24 cellular contexts compared by ENCODE assay signal in the genomic region with DNA sequence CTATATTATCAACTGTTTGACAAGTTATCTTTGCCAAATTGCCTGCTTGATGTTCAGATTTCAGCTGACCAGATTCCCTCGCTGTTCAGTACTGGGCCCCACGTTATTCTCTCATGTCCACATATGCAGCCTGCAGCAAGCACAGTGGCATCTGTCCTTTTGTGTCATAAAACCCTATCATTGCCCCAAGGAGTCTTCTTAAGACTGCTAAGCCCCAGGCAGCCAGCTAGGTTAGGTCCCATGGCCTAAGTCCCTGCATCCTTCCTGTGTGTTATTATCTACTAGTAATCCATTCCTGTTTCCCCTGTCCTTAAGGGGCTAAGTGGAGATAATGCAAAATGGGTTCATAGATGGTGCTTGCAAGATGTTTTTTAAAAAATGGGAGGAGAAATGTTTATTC. TPM values are rescaled to one million over a fixed set of nuclear protein-coding genes. Genes with fewer than 3 reads are reported as not detected.
DNase-seq lines count a peak whose midpoint lies in the region; ATAC-seq and TF ChIP-seq lines count a peak whose summit lies in the region.
"Had no signal": no experiment of that assay in that cellular context is flagged by ENCODE, and none has a peak within 500 bp of the region (broad histone marks: within the 10 kb centered on the region; RNA-seq: fewer than 3 reads in every experiment).

No MANE protein-coding gene starts in this region.

- no peaks in the 10 kb centered on the region for H3K9me3 ChIP-seq in psoas muscle
- H3K9me3 ChIP-seq: A549, BE2C, HAP-1 had no signal

- WGBS in psoas muscle, 3 donors = 85 to 87% (median 86%) methylated on average over 2 of the region's 2 CpGs

- H3K36me3 ChIP-seq in psoas muscle (ENCODE audit: insufficient read depth in 1 of 2, low read depth in 1 of 2) = peaks cover 5 to 72% of the 10 kb centered on the region in 2 donors
- peaks cover 4% of the 10 kb centered on the region for H3K36me3 ChIP-seq in H7 (replicated peaks; ENCODE audit: control insufficient read depth, insufficient read depth, low read length)

- no peaks in the 10 kb centered on the region for H3K9me3 Mint-ChIP-seq in glutamatergic neuron (ENCODE audit: unreplicated experiment)
- H3K9me3 Mint-ChIP-seq: CD4-positive, alpha-beta memory T cell; GM23338; HFFc6 had no signal

- TF ChIP-seq CTCF in glutamatergic neuron (IDR thresholded peaks at IDR 0.05; ENCODE audit: partially characterized antibody, unreplicated experiment) = no peak
- no peak for TF ChIP-seq CTCF in psoas muscle (IDR thresholded peaks at IDR 0.05)

- peak overlapping the region; percentile 71 for H3K27ac Mint-ChIP-seq in glutamatergic neuron (ENCODE audit: unreplicated experiment)
- H3K27ac Mint-ChIP-seq: GM23338, HFFc6 had no signal

- intact Hi-C loops in psoas muscle (cut with DNase I) = loop anchor here in 1 of 2 donors (5.0 kb wide), 1 partner anchor 60 kb away; no protein-coding TSS in a partner anchor

- peak; percentile 36 for DNase-seq in D341Med (ENCODE audit: low spot score)
- DNase-seq in NCI-H82 treated with DMSO at 0.1 percent for 48 hours (lab: John Stamatoyannopoulos, UW; ENCODE audit: unreplicated experiment) = peak; percentile 56
- DNase-seq in glutamatergic neuron = no peak
- no peak for DNase-seq in psoas muscle
- DNase-seq in NCI-H2029 (lab: John Stamatoyannopoulos, UW) = no peak
- no peak for DNase-seq in activated CD8-positive, alpha-beta memory T cell treated with anti-CD3 and anti-CD28 coated beads for 24 hours
- DNase-seq in H7 = no peak
- DNase-seq: 8988T; ACHN; AML-193; BE2C; C1 segment of cervical spinal cord; Calu3; CD4-positive, alpha-beta memory T cell; COR-L47; DMS 273 treated with DMSO at 0.1 percent for 48 hours; DMS79; EL; GDM1; HFFc6 had no signal

- peak overlapping the region; percentile 70 for H3K27ac ChIP-seq in psoas muscle
- H3K27ac ChIP-seq: A549 had no signal

- no peaks in the 10 kb centered on the region for H3K36me3 Mint-ChIP-seq in glutamatergic neuron (ENCODE audit: unreplicated experiment)

- H3K27me3 ChIP-seq in psoas muscle (ENCODE audit: insufficient read depth in 3 of 3, low read length in 2 of 3) (no peaks in the 10 kb centered on the region), H7 (ENCODE audit: control insufficient read depth, insufficient read depth, low read length) (no peaks in the 10 kb centered on the region)
- H3K27me3 ChIP-seq: BE2C had no signal

- peaks cover 9% of the 10 kb centered on the region for H3K4me1 Mint-ChIP-seq in glutamatergic neuron (ENCODE audit: low read depth, unreplicated experiment)
- H3K4me1 Mint-ChIP-seq: GM23338 had no signal

- H3K4me1 ChIP-seq in psoas muscle = peaks cover 6% of the 10 kb centered on the region
- H3K4me1 ChIP-seq: A549, BE2C, HAP-1 had no signal

- peaks cover 1% of the 10 kb centered on the region for H3K27me3 Mint-ChIP-seq in glutamatergic neuron (ENCODE audit: unreplicated experiment)
- H3K27me3 Mint-ChIP-seq: CD4-positive, alpha-beta memory T cell had no signal

- H3K4me3 Mint-ChIP-seq in glutamatergic neuron (ENCODE audit: unreplicated experiment) = no peak overlapping the region
- H3K4me3 Mint-ChIP-seq: CD4-positive, alpha-beta memory T cell; GM23338; HFFc6 had no signal

- H3K4me3 ChIP-seq in psoas muscle (no peak overlapping the region), H7 (ENCODE audit: insufficient read depth, low read depth, low read length) (no peak overlapping the region)
- H3K4me3 ChIP-seq: A549, GM12878, GM23338, HAP-1 had no signal

- no peak for ATAC-seq in psoas muscle
- ATAC-seq: A549, GM12878, GM23338 had no signal

RNA-seq across cellular contexts. Expression of gene KDM1B, which starts 7.2 kb away (rescaled TPM):
- total RNA-seq in glutamatergic neuron (ENCODE audit: unreplicated experiment) (21.1 TPM), psoas muscle (10 to 100 TPM; 18.1 to 27.3 (median 23.6) TPM)
- polyA plus RNA-seq in psoas muscle = 10 to 100 TPM in 2 of 3 donors, 1 to 10 TPM in 1; 7.7 to 33.4 (median 16.1) TPM
- total RNA-seq in H7 (2014; rRNA removed; shearing (Covaris generic)) = 6.8 and 11.2 TPM in 2 replicates

RNA-seq across cellular contexts. Expression of gene TPMT, which starts 7.5 kb away (rescaled TPM):
- total RNA-seq in glutamatergic neuron (ENCODE audit: unreplicated experiment) = 3.4 TPM
- 10 to 100 TPM in 1 of 4 donors, 1 to 10 TPM in 3; 7.9 to 10.3 (median 9.5) TPM for total RNA-seq in psoas muscle
- polyA plus RNA-seq in psoas muscle = 10 to 100 TPM in 2 of 3 donors, 1 to 10 TPM in 1; 8.2 to 19.3 (median 16.6) TPM
- 20.9 and 22.5 TPM in 2 replicates for total RNA-seq in H7 (2014; rRNA removed; shearing (Covaris generic))

RNA-seq across cellular contexts. Expression of gene NHLRC1, which starts 39.9 kb away (rescaled TPM):
- total RNA-seq in glutamatergic neuron (ENCODE audit: unreplicated experiment) = 0.17 TPM
- 1 to 10 TPM in 2 of 4 donors, under 1 TPM in 2; 0.84 to 3.0 (median 1.6) TPM for total RNA-seq in psoas muscle
- polyA plus RNA-seq in psoas muscle = 1 to 10 TPM; 1.4 to 3.2 (median 2.6) TPM
- total RNA-seq in H7 (2014; rRNA removed; shearing (Covaris generic)) = 1.0 and 1.5 TPM in 2 replicates

Comparison
In these comparisons a context has a peak if more than half of its experiments do, and no peak if none do; other contexts are left out.
1. DNase-seq: peak in D341Med (single experiment) and NCI-H82 treated with DMSO at 0.1 percent for 48 hours (single experiment); none in glutamatergic neuron (single experiment), psoas muscle (0 of 2), NCI-H2029 (single experiment), activated CD8-positive, alpha-beta memory T cell treated with anti-CD3 and anti-CD28 coated beads for 24 hours (single experiment) and H7 (single experiment).